Comparison of ENCODE assay signal across 19 cellular contexts in the genomic region with DNA sequence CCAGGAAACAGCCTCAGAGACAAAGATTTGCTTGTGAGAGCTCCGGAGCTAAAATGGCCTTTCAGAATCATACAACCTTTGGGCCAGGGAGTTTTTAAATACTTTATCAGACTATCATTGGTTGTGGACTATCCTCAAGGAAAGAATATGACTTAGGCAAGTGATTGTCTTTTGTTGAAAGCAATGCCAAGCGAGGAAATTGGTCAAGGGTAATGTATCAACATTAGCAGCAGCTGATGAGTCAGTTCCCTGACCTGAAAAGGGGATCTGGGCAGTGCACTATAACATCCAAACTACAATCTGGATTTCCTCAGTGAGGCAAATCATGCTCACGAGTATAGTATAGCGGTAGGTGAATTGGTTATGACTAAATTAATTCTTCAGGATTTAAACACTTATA.
DNase-seq lines count a peak whose midpoint lies in the region; ATAC-seq and TF ChIP-seq lines count a peak whose summit lies in the region.
"Had no signal": no experiment of that assay in that cellular context is flagged by ENCODE, and none has a peak within 500 bp of the region (broad histone marks: within the 10 kb centered on the region; RNA-seq: fewer than 3 reads in every experiment).

No MANE protein-coding gene starts in this region.

- H4K8ac ChIP-seq in mesenchymal stem cell (ENCODE audit: low read length), result no peak overlapping the region

- H2BK12ac ChIP-seq in mesenchymal stem cell (ENCODE audit: low read length in 2 of 2), result no peak overlapping the region

- intact Hi-C loops in A673 (cut with micrococcal nuclease; ENCODE audit: unreplicated experiment), result loop anchor here (2.0 to 10.0 kb wide), 4 partner anchors 196 to 617 kb away; no protein-coding TSS in a partner anchor

- no TSS peak for BruUV-seq in A673 (replicated peaks; lab: Mats Ljungman, UMichigan)

- DNase-seq in ELR (ENCODE audit: low read depth) (peak; percentile 15), RPMI7951 (ENCODE audit: low read depth) (peak; percentile 41), astrocyte of the spinal cord (ENCODE audit: low read depth, low spot score) (peak; percentile 46), mesenchymal stem cell (no peak), A673 (ENCODE audit: low spot score) (no peak)
- no peak for DNase-seq in stimulated activated CD4-positive, alpha-beta T cell treated with anti-CD3 and anti-CD28 coated beads, Interleukin-4, amount 100 ng/mL, for 24 hours
- DNase-seq in activated CD4-positive, alpha-beta T cell treated with anti-CD3 and anti-CD28 coated beads, Interleukin-2, amount 10 ng/mL, durations not matched to agents 7 days and 5 days, result no peak
- DNase-seq: CD8-positive, alpha-beta T cell; DND-41; HCEC 1CT; KG1; NCI-H1436; NCI-H2029; NCI-H2171; NCI-H446 treated with DMSO at 0.1 percent for 48 hours; NCI-H748 treated with DMSO at 0.1 percent for 48 hours; PC-9 had no signal

- H3K9ac ChIP-seq in mesenchymal stem cell (ENCODE audit: low read length), result no peak overlapping the region
- H3K9ac ChIP-seq: BLaER1 had no signal

- peaks cover 12% of the 10 kb centered on the region for H3K79me1 ChIP-seq in mesenchymal stem cell (replicated peaks; ENCODE audit: low read length, poor library complexity, severe bottlenecking)

- no peak overlapping the region for H3K4me3 ChIP-seq in astrocyte of the spinal cord (ENCODE audit: low read depth, low read length)
- no peak overlapping the region for H3K4me3 ChIP-seq in mesenchymal stem cell (ENCODE audit: insufficient read depth in 1 of 2, low read depth in 1 of 2, low read length in 2 of 2)
- no peak overlapping the region for H3K4me3 ChIP-seq in A673 (ENCODE audit: low read depth, low read length, poor library complexity, severe bottlenecking)
- H3K4me3 ChIP-seq: BLaER1, PC-9 had no signal

- H3K4me1 ChIP-seq in mesenchymal stem cell (ENCODE audit: control insufficient read depth, insufficient read depth, low read depth, low read length), result no peaks in the 10 kb centered on the region
- H3K4me1 ChIP-seq in A673 (ENCODE audit: insufficient read depth, low read length, poor library complexity, severe bottlenecking), result peaks cover 8% of the 10 kb centered on the region
- H3K4me1 ChIP-seq: BLaER1 had no signal

- no peak overlapping the region for H3K4ac ChIP-seq in mesenchymal stem cell (ENCODE audit: low read depth in 1 of 2, low read length in 2 of 2)

- 62% methylated on average over 1 of the region's 4 CpGs for WGBS in mesenchymal stem cell

- H3K27ac Mint-ChIP-seq in activated CD4-positive, alpha-beta T cell treated with anti-CD3 and anti-CD28 coated beads, Interleukin-2, amount 10 ng/mL, durations not matched to agents 7 days and 5 days, result no peak overlapping the region
- H3K27ac Mint-ChIP-seq: CD8-positive, alpha-beta T cell had no signal

- H3K27me3 ChIP-seq in mesenchymal stem cell (ENCODE audit: control insufficient read depth in 1 of 2, insufficient read depth in 1 of 2, low read length in 2 of 2) (no peaks in the 10 kb centered on the region), A673 (replicated peaks; ENCODE audit: insufficient read depth, low read depth, low read length, poor library complexity) (no peaks in the 10 kb centered on the region)
- H3K27me3 ChIP-seq: BLaER1 had no signal

- H3K27ac ChIP-seq in mesenchymal stem cell (ENCODE audit: low read length, poor library complexity, severe bottlenecking) (no peak overlapping the region), A673 (ENCODE audit: low read depth, low read length, poor library complexity, severe bottlenecking) (no peak overlapping the region)
- H3K27ac ChIP-seq: BLaER1, PC-9 had no signal

- no peak overlapping the region for H2AFZ ChIP-seq in mesenchymal stem cell (ENCODE audit: low read depth, low read length)
- H2AFZ ChIP-seq: PC-9 had no signal

- POLR2A ChIA-PET in A673 (lab: Charles Lee; ENCODE audit: low non-redundant PET), result no interaction called here
- POLR2A ChIA-PET in activated CD4-positive, alpha-beta T cell treated with anti-CD3 and anti-CD28 coated beads, Interleukin-2, amount 10 ng/mL, durations not matched to agents 7 days and 5 days (lab: Charles Lee), result no interaction called here

- H3K4me1 Mint-ChIP-seq in activated CD4-positive, alpha-beta T cell treated with anti-CD3 and anti-CD28 coated beads, Interleukin-2, amount 10 ng/mL, durations not matched to agents 7 days and 5 days, result no peaks in the 10 kb centered on the region

- ATAC-seq in HG02970 (IDR thresholded peaks at IDR 0.05; ENCODE audit: low FRiP score, unreplicated experiment), result no peak
- ATAC-seq: CD8-positive, alpha-beta T cell had no signal

- peaks cover 8% of the 10 kb centered on the region for H3K9me3 Mint-ChIP-seq in activated CD4-positive, alpha-beta T cell treated with anti-CD3 and anti-CD28 coated beads, Interleukin-2, amount 10 ng/mL, durations not matched to agents 7 days and 5 days

- H3K18ac ChIP-seq in mesenchymal stem cell (ENCODE audit: low read depth in 1 of 2, low read length in 2 of 2), result no peak overlapping the region

- H4K91ac ChIP-seq in mesenchymal stem cell (ENCODE audit: low read length), result no peak overlapping the region

- no peak overlapping the region for H3K4me3 Mint-ChIP-seq in activated CD4-positive, alpha-beta T cell treated with anti-CD3 and anti-CD28 coated beads, Interleukin-2, amount 10 ng/mL, durations not matched to agents 7 days and 5 days
- H3K4me3 Mint-ChIP-seq: CD8-positive, alpha-beta T cell had no signal

- no peak overlapping the region for H2BK5ac ChIP-seq in mesenchymal stem cell (ENCODE audit: low read depth, low read length, poor library complexity, severe bottlenecking)

- H3K9me3 ChIP-seq in mesenchymal stem cell (ENCODE audit: control insufficient read depth, low read length), result peaks cover 10% of the 10 kb centered on the region
- peaks cover 14% of the 10 kb centered on the region for H3K9me3 ChIP-seq in A673 (ENCODE audit: low read depth, low read length, poor library complexity, severe bottlenecking)

- CTCF ChIA-PET in A673 (lab: Charles Lee), result no interaction called here
- CTCF ChIA-PET in activated CD4-positive, alpha-beta T cell treated with anti-CD3 and anti-CD28 coated beads, Interleukin-2, amount 10 ng/mL, durations not matched to agents 7 days and 5 days (lab: Charles Lee), result no interaction called here

- H3K4me2 ChIP-seq in mesenchymal stem cell (ENCODE audit: low read length, poor library complexity, severe bottlenecking), result no peak overlapping the region
- H3K4me2 ChIP-seq: BLaER1, PC-9 had no signal

- TF ChIP-seq CTCF in astrocyte of the spinal cord (IDR thresholded peaks at IDR 0.05; ENCODE audit: low read depth, low read length), result no peak
- TF ChIP-seq CTCF in A673 (conservative IDR thresholded peaks at IDR 0.05; ENCODE audit: low read depth, low read length), result no peak

- H3K36me3 Mint-ChIP-seq in activated CD4-positive, alpha-beta T cell treated with anti-CD3 and anti-CD28 coated beads, Interleukin-2, amount 10 ng/mL, durations not matched to agents 7 days and 5 days (ENCODE audit: low read depth), result no peaks in the 10 kb centered on the region
- H3K36me3 Mint-ChIP-seq: CD8-positive, alpha-beta T cell had no signal

- H2AK5ac ChIP-seq in mesenchymal stem cell (ENCODE audit: low read length, severe bottlenecking), result peak overlapping the region; percentile 79

- no peak overlapping the region for H2BK15ac ChIP-seq in mesenchymal stem cell (ENCODE audit: low read depth, poor library complexity, severe bottlenecking)

- H3K27me3 Mint-ChIP-seq in activated CD4-positive, alpha-beta T cell treated with anti-CD3 and anti-CD28 coated beads, Interleukin-2, amount 10 ng/mL, durations not matched to agents 7 days and 5 days, result no peaks in the 10 kb centered on the region

- H3K36me3 ChIP-seq in mesenchymal stem cell (ENCODE audit: control insufficient read depth in 1 of 2, insufficient read depth in 2 of 2, low read depth in 1 of 2, low read length in 2 of 2) (no peaks in the 10 kb centered on the region), A673 (ENCODE audit: insufficient read depth, low read length, poor library complexity, severe bottlenecking) (no peaks in the 10 kb centered on the region)
- H3K36me3 ChIP-seq: BLaER1 had no signal

- no peak overlapping the region for H2BK120ac ChIP-seq in mesenchymal stem cell (ENCODE audit: low read depth, low read length)

- no peak overlapping the region for H3K14ac ChIP-seq in mesenchymal stem cell (ENCODE audit: low read length in 2 of 2)

- in situ Hi-C loops in astrocyte of the spinal cord (cut with HindIII; ENCODE audit: low sequenced_read_pairs), result no loop called here

- H3K23ac ChIP-seq in mesenchymal stem cell (ENCODE audit: low read length in 2 of 2), result no peak overlapping the region

Comparison
In these comparisons a context has a peak if more than half of its experiments do, and no peak if none do; other contexts are left out.
1. DNase-seq: peak in ELR (single experiment), RPMI7951 (single experiment) and astrocyte of the spinal cord (single experiment); none in mesenchymal stem cell (single experiment), A673 (single experiment), stimulated activated CD4-positive, alpha-beta T cell treated with anti-CD3 and anti-CD28 coated beads, Interleukin-4, amount 100 ng/mL, for 24 hours (single experiment) and activated CD4-positive, alpha-beta T cell treated with anti-CD3 and anti-CD28 coated beads, Interleukin-2, amount 10 ng/mL, durations not matched to agents 7 days and 5 days (single experiment).